In genomic region chr7:113404245-113404644, GRCh38 we compare ENCODE assay signal across 10 cellular contexts.
DNase-seq lines count a peak whose midpoint lies in the region; ATAC-seq and TF ChIP-seq lines count a peak whose summit lies in the region.
"Had no signal": no experiment of that assay in that cellular context is flagged by ENCODE, and none has a peak within 500 bp of the region (broad histone marks: within the 10 kb centered on the region; RNA-seq: fewer than 3 reads in every experiment).

No MANE protein-coding gene starts in this region.

- TF ChIP-seq RAD21 in liver (IDR thresholded peaks at IDR 0.05) = peak; percentile 81

- no peaks in the 10 kb centered on the region for H3K36me3 Mint-ChIP-seq in effector memory CD8-positive, alpha-beta T cell (ENCODE audit: insufficient read depth)

- no peaks in the 10 kb centered on the region for H3K4me1 ChIP-seq in RWPE2 (ENCODE audit: insufficient read depth, poor library complexity, severe bottlenecking)
- no peaks in the 10 kb centered on the region for H3K4me1 ChIP-seq in liver (ENCODE audit: control insufficient read depth in 4 of 4, insufficient read depth in 4 of 4, low read length in 3 of 4)
- no peaks in the 10 kb centered on the region for H3K4me1 ChIP-seq in upper lobe of left lung
- H3K4me1 ChIP-seq in lower lobe of right lung = no peaks in the 10 kb centered on the region
- H3K4me1 ChIP-seq: stomach had no signal

- no peak overlapping the region for H3K9ac ChIP-seq in liver (ENCODE audit: low read depth in 1 of 2, low read length in 2 of 2)

- TF ChIP-seq EP300 in upper lobe of left lung (IDR thresholded peaks at IDR 0.05) = no peak

- intact Hi-C loops in lower lobe of right lung (cut with DNase I) = no loop called here

- no peak overlapping the region for H3K27ac ChIP-seq in RWPE2 (ENCODE audit: poor library complexity, severe bottlenecking)
- no peak overlapping the region for H3K27ac ChIP-seq in liver (ENCODE audit: low read depth in 1 of 2, low read length in 2 of 2)
- H3K27ac ChIP-seq in upper lobe of left lung = no peak overlapping the region
- no peak overlapping the region for H3K27ac ChIP-seq in lower lobe of right lung
- H3K27ac ChIP-seq: stomach had no signal

- no peaks in the 10 kb centered on the region for H3K9me3 Mint-ChIP-seq in effector memory CD8-positive, alpha-beta T cell

- ATAC-seq in HG02759 (IDR thresholded peaks at IDR 0.05; ENCODE audit: unreplicated experiment) (peak; percentile 58), RWPE2 (ENCODE audit: low read depth) (no peak), upper lobe of left lung (ENCODE audit: low FRiP score in 2 of 2) (no peak), lower lobe of right lung (no peak)
- no peak for ATAC-seq in effector memory CD8-positive, alpha-beta T cell (replicated peaks)

- no peaks in the 10 kb centered on the region for H3K9me3 ChIP-seq in RWPE2 (ENCODE audit: severe bottlenecking)
- H3K9me3 ChIP-seq in liver (ENCODE audit: control insufficient read depth in 4 of 4, low read length in 3 of 4) = no peaks in the 10 kb centered on the region
- H3K9me3 ChIP-seq in upper lobe of left lung = no peaks in the 10 kb centered on the region
- no peaks in the 10 kb centered on the region for H3K9me3 ChIP-seq in lower lobe of right lung
- H3K9me3 ChIP-seq: stomach had no signal

- H3K4me3 ChIP-seq in GM06990 (replicated peaks; ENCODE audit: low read depth, low read length) (no peak overlapping the region), RWPE2 (ENCODE audit: severe bottlenecking) (no peak overlapping the region), liver (ENCODE audit: low read depth in 1 of 3, low read length in 3 of 3) (no peak overlapping the region), upper lobe of left lung (no peak overlapping the region), lower lobe of right lung (no peak overlapping the region)
- H3K4me3 ChIP-seq: stomach had no signal

- TF ChIP-seq CTCF in GM06990 (IDR thresholded peaks at IDR 0.05; ENCODE audit: insufficient read depth, low read length, poor library complexity, severe bottlenecking) (peak; percentile 46), RWPE2 (IDR thresholded peaks at IDR 0.05; ENCODE audit: poor library complexity, severe bottlenecking) (peak; percentile 38), liver (IDR thresholded peaks at IDR 0.05; ENCODE audit: low read depth, low read length, missing input control) (peak; percentile 40), upper lobe of left lung (IDR thresholded peaks at IDR 0.05) (no peak), lower lobe of right lung (IDR thresholded peaks at IDR 0.05) (no peak)

- WGBS in liver = 37% methylated on average over 8 of the region's 8 CpGs
- 52 to 62% methylated on average over 8 of the region's 8 CpGs for WGBS in upper lobe of left lung, 2 donors

- TF ChIP-seq POLR2A in upper lobe of left lung (IDR thresholded peaks at IDR 0.05) = no peak

- H3K27me3 Mint-ChIP-seq in effector memory CD8-positive, alpha-beta T cell = peaks cover 0 to 8% of the 10 kb centered on the region in 2 donors

- no peaks in the 10 kb centered on the region for H3K36me3 ChIP-seq in GM06990 (ENCODE audit: control insufficient read depth, insufficient read depth, low read length)
- H3K36me3 ChIP-seq in RWPE2 (ENCODE audit: low read depth) = no peaks in the 10 kb centered on the region
- no peaks in the 10 kb centered on the region for H3K36me3 ChIP-seq in liver (ENCODE audit: control insufficient read depth in 4 of 4, insufficient read depth in 3 of 4, low read depth in 1 of 4, low read length in 3 of 4)
- H3K36me3 ChIP-seq in upper lobe of left lung = no peaks in the 10 kb centered on the region
- H3K36me3 ChIP-seq in lower lobe of right lung = no peaks in the 10 kb centered on the region
- H3K36me3 ChIP-seq: stomach had no signal

- H3K4me1 Mint-ChIP-seq in effector memory CD8-positive, alpha-beta T cell (ENCODE audit: low read depth in 2 of 2) = no peaks in the 10 kb centered on the region

- no peaks in the 10 kb centered on the region for H3K27me3 ChIP-seq in GM06990 (replicated peaks; ENCODE audit: control insufficient read depth, insufficient read depth, low read length)
- peaks cover 4% of the 10 kb centered on the region for H3K27me3 ChIP-seq in RWPE2 (ENCODE audit: insufficient read depth, poor library complexity, severe bottlenecking)
- H3K27me3 ChIP-seq in liver (ENCODE audit: control insufficient read depth in 4 of 4, insufficient read depth in 4 of 4, low read length in 3 of 4) = no peaks in the 10 kb centered on the region
- no peaks in the 10 kb centered on the region for H3K27me3 ChIP-seq in upper lobe of left lung
- H3K27me3 ChIP-seq in lower lobe of right lung (ENCODE audit: low read depth) = no peaks in the 10 kb centered on the region
- H3K27me3 ChIP-seq: stomach had no signal

- DNase-seq in GM06990 (ENCODE audit: extremely low read depth, insufficient read length) (no peak), RWPE2 (ENCODE audit: low spot score) (no peak), inferior parietal cortex (ENCODE audit: extremely low spot score) (no peak), upper lobe of left lung (no peak), lower lobe of right lung (no peak)
- no peak for DNase-seq in effector memory CD8-positive, alpha-beta T cell
- DNase-seq: activated effector memory CD4-positive, alpha-beta T cell treated with anti-CD3 and anti-CD28 coated beads, Interleukin-2, amount 50 U/mL, for 16 hours; stomach had no signal

- H3K4me3 Mint-ChIP-seq in effector memory CD8-positive, alpha-beta T cell = no peak overlapping the region

- H3K27ac Mint-ChIP-seq in effector memory CD8-positive, alpha-beta T cell = no peak overlapping the region

TF ChIP-seq in liver, 16 proteins besides CTCF, POLR2A, EP300 and RAD21:
- TF ChIP-seq FOXA2 (IDR thresholded peaks at IDR 0.05) = no peak
- TF ChIP-seq EGR1 (IDR thresholded peaks at IDR 0.05; ENCODE audit: low read depth in 2 of 2) = no peak
- no peak for TF ChIP-seq HNF4A (conservative IDR thresholded peaks at IDR 0.05)
- no peak for TF ChIP-seq JUND (IDR thresholded peaks at IDR 0.05)
- no peak for TF ChIP-seq ATF3 (IDR thresholded peaks at IDR 0.05)
- TF ChIP-seq HNF4G (IDR thresholded peaks at IDR 0.05) = no peak
- no peak for TF ChIP-seq SP1 (IDR thresholded peaks at IDR 0.05)
- TF ChIP-seq YY1 (IDR thresholded peaks at IDR 0.05) = no peak
- TF ChIP-seq, protein P1, sequence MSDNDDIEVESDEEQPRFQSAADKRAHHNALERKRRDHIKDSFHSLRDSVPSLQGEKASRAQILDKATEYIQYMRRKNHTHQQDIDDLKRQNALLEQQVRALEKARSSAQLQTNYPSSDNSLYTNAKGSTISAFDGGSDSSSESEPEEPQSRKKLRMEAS (IDR thresholded peaks at IDR 0.05) = no peak

Comparison
In these comparisons a context has a peak if more than half of its experiments do, and no peak if none do; other contexts are left out.
1. CTCF ChIP-seq: peak in GM06990 (single experiment), RWPE2 (single experiment) and liver (single experiment); none in upper lobe of left lung (0 of 6) and lower lobe of right lung (single experiment).